ENCODE assay signal across 8 cellular contexts in genomic region chr1:95073446-95073845, GRCh38. TPM values are rescaled to one million over a fixed set of nuclear protein-coding genes. Genes with fewer than 3 reads are reported as not detected.
DNase-seq lines count a peak whose midpoint lies in the region; ATAC-seq, FAIRE-seq and TF ChIP-seq lines count a peak whose summit lies in the region.

No MANE protein-coding gene starts in this region.

- H3K4me3 ChIP-seq in GM06990 (replicated peaks; ENCODE audit: low read depth, low read length) (peak overlapping the region; percentile 83), OCI-LY3 (ENCODE audit: low read length) (peak overlapping the region; percentile 86), epithelial cell of esophagus (ENCODE audit: low read length) (peak overlapping the region; percentile 78), pancreas (peak overlapping the region; percentile 41 to 78 (median 57))

- 4 to 8% methylated on average over 3 of the region's 3 CpGs for WGBS in pancreas, 2 donors

- peak overlapping the region; percentile 93 for H2AFZ ChIP-seq in OCI-LY3 (ENCODE audit: low read depth, low read length)

- H3K9ac ChIP-seq in OCI-LY3 (ENCODE audit: low read length), result peak overlapping the region; percentile 75

- H3K4me2 ChIP-seq in OCI-LY3 (ENCODE audit: low read length), result peak overlapping the region; percentile 82

- intact Hi-C loops in pancreas (cut with DNase I), result no loop called here

- ATAC-seq in pancreas (peak in 2 of 4 donors; percentile 7 to 8), HG02970 (IDR thresholded peaks at IDR 0.05; ENCODE audit: low FRiP score, unreplicated experiment) (no peak), left lobe of liver (no peak)

- DNase-seq in GM06990 (ENCODE audit: extremely low read depth, insufficient read length), result no peak
- no peak for DNase-seq in epithelial cell of esophagus (ENCODE audit: low read depth)
- no peak for DNase-seq in pancreas
- no peak for DNase-seq in DMS79 (lab: John Stamatoyannopoulos, UW)
- DNase-seq in NCI-H1930 (lab: John Stamatoyannopoulos, UW), result no peak
- no peak for DNase-seq in left lobe of liver (ENCODE audit: low spot score)

- H4K20me1 ChIP-seq in OCI-LY3 (ENCODE audit: insufficient read depth, low read length), result no peaks in the 10 kb centered on the region

- no peak for FAIRE-seq in pancreas (lab: Jason Lieb, UNC)

- H3K27ac ChIP-seq in OCI-LY3 (ENCODE audit: low read length), result no peak overlapping the region
- peak overlapping the region; percentile 70 to 95 (median 87) for H3K27ac ChIP-seq in pancreas

- H3K4me1 ChIP-seq in OCI-LY3 (ENCODE audit: low read length) (peaks cover 10% of the 10 kb centered on the region), pancreas (peaks cover 13 to 28% (median 18%) of the 10 kb centered on the region in 3 donors)

- no peaks in the 10 kb centered on the region for H3K79me2 ChIP-seq in OCI-LY3 (ENCODE audit: low read length)

- H3K27me3 ChIP-seq in GM06990 (replicated peaks; ENCODE audit: control insufficient read depth, insufficient read depth, low read length) (no peaks in the 10 kb centered on the region), OCI-LY3 (ENCODE audit: low read depth, low read length) (no peaks in the 10 kb centered on the region), pancreas (no peaks in the 10 kb centered on the region)

- TF ChIP-seq CTCF in GM06990 (IDR thresholded peaks at IDR 0.05; ENCODE audit: insufficient read depth, low read length, poor library complexity, severe bottlenecking) (no peak), OCI-LY3 (IDR thresholded peaks at IDR 0.05; ENCODE audit: low read depth, low read length) (no peak), epithelial cell of esophagus (IDR thresholded peaks at IDR 0.05; ENCODE audit: insufficient read depth, low read depth, low read length, missing control alignments) (no peak), pancreas (IDR thresholded peaks at IDR 0.05) (no peak)

- no peaks in the 10 kb centered on the region for H3K36me3 ChIP-seq in GM06990 (ENCODE audit: control insufficient read depth, insufficient read depth, low read length)
- H3K36me3 ChIP-seq in OCI-LY3 (replicated peaks; ENCODE audit: low read depth, low read length), result no peaks in the 10 kb centered on the region
- no peaks in the 10 kb centered on the region for H3K36me3 ChIP-seq in pancreas

- H3K9me3 ChIP-seq in OCI-LY3 (ENCODE audit: insufficient read depth, low read length) (no peaks in the 10 kb centered on the region), pancreas (no peaks in the 10 kb centered on the region)

RNA-seq across cellular contexts. Expression of gene ALG14, which starts 0.7 kb away (rescaled TPM):
- total RNA-seq in pancreas (1 to 10 TPM; 4.3 to 6.2 (median 5.7) TPM), left lobe of liver (5.4 TPM)
- 1 to 10 TPM; 1.1 to 1.3 TPM for polyA plus RNA-seq in pancreas

RNA-seq across cellular contexts. Expression of gene TLCD4, which starts 43.7 kb away (rescaled TPM):
- total RNA-seq in pancreas (10 to 100 TPM; 12.3 to 19.5 (median 14.2) TPM), left lobe of liver (174 TPM)
- polyA plus RNA-seq in pancreas, result 1 to 10 TPM; 2.1 to 4.5 TPM
